23 cellular contexts compared by ENCODE assay signal in the genomic region with DNA sequence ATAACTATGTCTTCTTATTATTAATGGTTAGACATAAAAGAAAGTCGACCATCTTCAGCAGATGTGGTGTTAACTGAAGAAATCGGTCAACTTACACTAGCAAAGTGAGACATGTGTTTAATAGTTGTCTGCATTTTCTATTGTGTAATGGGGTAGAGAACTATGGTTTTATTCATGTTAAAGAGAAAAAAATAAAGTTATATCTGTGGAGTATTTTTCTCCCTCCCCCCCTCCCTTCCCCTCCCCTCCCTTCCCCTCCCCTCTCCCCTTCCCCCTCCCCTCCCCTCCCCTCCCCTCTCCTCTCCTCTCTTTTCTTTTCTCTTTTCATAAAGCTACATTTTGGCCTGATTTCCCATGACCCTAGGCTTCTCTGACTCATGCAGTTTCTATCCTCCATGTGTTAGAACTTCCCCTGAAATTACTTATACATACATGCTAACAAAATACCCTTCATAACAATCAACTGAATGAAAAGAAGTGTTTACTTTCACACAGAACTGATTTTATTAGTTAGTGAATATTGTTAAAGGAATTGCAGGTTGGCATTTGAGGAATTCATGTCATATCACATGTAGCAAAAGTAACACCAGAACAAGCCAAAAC.
"Had no signal": no experiment of that assay in that cellular context is flagged by ENCODE, and none has a peak within 500 bp of the region (broad histone marks: within the 10 kb centered on the region; RNA-seq: fewer than 3 reads in every experiment).

No MANE protein-coding gene starts in this region.

- H3K9me3 Mint-ChIP-seq: neural crest cell had no signal

- H2AFZ ChIP-seq: parathyroid adenoma had no signal

- H3K27me3 ChIP-seq: gastrocnemius medialis, heart right ventricle, sigmoid colon, transverse colon had no signal

- H3K4me3 Mint-ChIP-seq: natural killer cell; neural crest cell; stimulated activated naive B cell treated with anti-CD40 and anti-IgM and Interleukin-4, amounts not matched to agents 10 μg/mL and 1 μg/mL and 100 μg/mL, for 72 hours; stimulated activated naive CD8-positive, alpha-beta T cell treated with anti-CD3 and anti-CD28 coated beads, Interleukin-15, amount 100 ng/mL, for 72 hours had no signal

- H3K36me3 ChIP-seq: gastrocnemius medialis, heart right ventricle, prostate gland, sigmoid colon, thoracic aorta, transverse colon had no signal

- H3K79me2 ChIP-seq: parathyroid adenoma had no signal

- H3K4me1 Mint-ChIP-seq: natural killer cell; neural crest cell; stimulated activated naive B cell treated with anti-CD40 and anti-IgM and Interleukin-4, amounts not matched to agents 10 μg/mL and 1 μg/mL and 100 μg/mL, for 72 hours; stimulated activated naive CD8-positive, alpha-beta T cell treated with anti-CD3 and anti-CD28 coated beads, Interleukin-15, amount 100 ng/mL, for 72 hours had no signal

- H3K9me3 ChIP-seq: gastrocnemius medialis, heart right ventricle, prostate gland, thoracic aorta, transverse colon had no signal

- H3K27ac Mint-ChIP-seq: natural killer cell; stimulated activated naive B cell treated with anti-CD40 and anti-IgM and Interleukin-4, amounts not matched to agents 10 μg/mL and 1 μg/mL and 100 μg/mL, for 72 hours; stimulated activated naive CD8-positive, alpha-beta T cell treated with anti-CD3 and anti-CD28 coated beads, Interleukin-15, amount 100 ng/mL, for 72 hours had no signal

- H3K36me3 Mint-ChIP-seq: stimulated activated naive B cell treated with anti-CD40 and anti-IgM and Interleukin-4, amounts not matched to agents 10 μg/mL and 1 μg/mL and 100 μg/mL, for 72 hours had no signal

- H3K27me3 Mint-ChIP-seq: stimulated activated naive B cell treated with anti-CD40 and anti-IgM and Interleukin-4, amounts not matched to agents 10 μg/mL and 1 μg/mL and 100 μg/mL, for 72 hours; stimulated activated naive CD8-positive, alpha-beta T cell treated with anti-CD3 and anti-CD28 coated beads, Interleukin-15, amount 100 ng/mL, for 72 hours had no signal

- H3K27ac ChIP-seq: dorsolateral prefrontal cortex, gastrocnemius medialis, heart right ventricle, parathyroid adenoma, prostate gland, sigmoid colon, skin epidermis, thoracic aorta, transverse colon had no signal

- H3K9ac ChIP-seq: parathyroid adenoma had no signal

- DNase-seq: cortex of kidney; dorsolateral prefrontal cortex; effector CD8-positive, alpha-beta T cell; gastrocnemius medialis; heart right ventricle; hypothalamus; islet precursor cell; mammary epithelial cell; natural killer cell; retina; sigmoid colon; stimulated activated CD4-positive, alpha-beta T cell treated with anti-CD3 and anti-CD28 coated beads, Interleukin-2, amount 100 ng/mL, for 24 hours; stimulated activated CD4-positive, alpha-beta T cell treated with anti-CD3 and anti-CD28 coated beads, Interleukin-4, amount 100 ng/mL, for 4 hours; stimulated activated naive B cell treated with anti-CD40 and anti-IgM and Interleukin-4, amounts not matched to agents 10 μg/mL and 1 μg/mL and 100 μg/mL, for 72 hours; stimulated activated naive CD8-positive, alpha-beta T cell treated with anti-CD3 and anti-CD28 coated beads, Interleukin-15, amount 100 ng/mL, for 72 hours; transverse colon had no signal

- ATAC-seq: esophagus mucosa; gastrocnemius medialis; heart right ventricle; left lobe of liver; natural killer cell; stimulated activated naive B cell treated with anti-CD40 and anti-IgM and Interleukin-4, amounts not matched to agents 10 μg/mL and 1 μg/mL and 100 μg/mL, for 72 hours; stimulated activated naive CD8-positive, alpha-beta T cell treated with anti-CD3 and anti-CD28 coated beads, Interleukin-15, amount 100 ng/mL, for 72 hours had no signal

- H3K4me1 ChIP-seq: gastrocnemius medialis, heart right ventricle, parathyroid adenoma, prostate gland, sigmoid colon, transverse colon had no signal

- H3K4me3 ChIP-seq: dorsolateral prefrontal cortex, gastrocnemius medialis, heart right ventricle, prostate gland, sigmoid colon, skin epidermis, thoracic aorta, transverse colon had no signal
